ENCODE assay signal across 36 cellular contexts in the genomic region with DNA sequence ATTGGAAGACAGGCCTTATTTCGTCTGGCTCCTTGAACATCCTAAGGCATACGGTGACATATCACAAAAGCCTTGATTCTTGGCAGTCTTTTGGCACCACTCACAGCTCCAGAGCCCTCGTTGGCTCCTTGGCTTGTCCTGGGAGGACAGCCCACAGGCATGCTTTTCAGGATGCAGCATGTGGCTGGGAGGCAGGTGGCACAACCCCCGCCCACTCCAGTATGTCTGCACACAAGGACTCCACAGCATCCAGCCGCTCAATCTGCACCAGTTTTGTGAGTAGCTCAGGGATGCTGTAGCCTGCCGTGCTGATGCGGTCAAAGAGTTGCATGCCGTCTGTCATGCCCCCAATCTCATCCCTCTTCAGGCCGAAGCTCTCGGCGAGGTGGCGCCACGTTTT.
"Had no signal": no experiment of that assay in that cellular context is flagged by ENCODE, and none has a peak within 500 bp of the region (broad histone marks: within the 10 kb centered on the region; RNA-seq: fewer than 3 reads in every experiment).

No MANE protein-coding gene starts in this region.

- H3K27ac Mint-ChIP-seq: activated B cell treated with CpG ODN at 0.5 μM for 24 hours; activated CD4-positive, alpha-beta memory T cell treated with anti-CD3 and anti-CD28 coated beads for 36 hours; activated CD8-positive, alpha-beta T cell treated with anti-CD3 and anti-CD28 coated beads for 36 hours; activated naive CD4-positive, alpha-beta T cell treated with anti-CD3 and anti-CD28 coated beads for 36 hours; activated naive CD8-positive, alpha-beta T cell treated with anti-CD3 and anti-CD28 coated beads for 36 hours; activated T-cell treated with anti-CD3 and anti-CD28 coated beads, Interleukin-2, amount 50 U/mL, for 72 hours; activated T-helper 1 cell treated with anti-CD3 and anti-CD28 coated beads, Interleukin-12 subunit alpha, Interleukin-12 subunit beta, Interleukin-2, Interleukin-4 antibody, amounts not matched to agents 30 ng/mL and 10 ng/mL and 1 ng/mL, durations not matched to agents 14 hours and 24 hours and 36 hours; activated T-helper 17 cell treated with anti-CD3 and anti-CD28 coated beads, Interleukin-2, amount 50 U/mL, for 72 hours; T-helper 1 cell treated with Interleukin-12 subunit alpha and Interleukin-12 subunit beta and Interleukin-4 antibody, amounts not matched to agents 30 μg/mL and 1 μg/mL, for 36 hours; T-helper 2 cell treated with Interferon-gamma antibody and Interleukin-4, amounts not matched to agents 5 μg/mL and 100 μg/mL, for 36 hours had no signal

- DNase-seq: activated B cell treated with CpG ODN at 0.5 μM for 24 hours; activated CD4-positive, alpha-beta memory T cell treated with anti-CD3 and anti-CD28 coated beads for 36 hours; activated CD4-positive, alpha-beta T cell treated with anti-CD3 and anti-CD28 coated beads for 4 hours; activated CD4-positive, alpha-beta T cell treated with anti-CD3 and anti-CD28 coated beads, Interleukin-2, amount 50 U/mL, for 1 hour; activated CD4-positive, alpha-beta T cell treated with anti-CD3 and anti-CD28 coated beads, Interleukin-2, amount 50 U/mL, for 4 hours; activated CD4-positive, CD25-positive, alpha-beta regulatory T cell treated with anti-CD3 and anti-CD28 coated beads, Interleukin-2, amount 50 U/mL, for 72 hours; activated CD8-positive, alpha-beta memory T cell treated with anti-CD3 and anti-CD28 coated beads, Interleukin-2, amount 50 U/mL, for 4 hours; activated CD8-positive, alpha-beta T cell treated with anti-CD3 and anti-CD28 coated beads for 36 hours; activated effector memory CD4-positive, alpha-beta T cell treated with anti-CD3 and anti-CD28 coated beads, Interleukin-2, amount 50 U/mL, for 16 hours; activated gamma-delta T cell treated with Interleukin-2 at 50 U/mL for 16 hours; activated naive CD4-positive, alpha-beta T cell; activated naive CD4-positive, alpha-beta T cell treated with anti-CD3 and anti-CD28 coated beads for 36 hours; activated naive CD4-positive, alpha-beta T cell treated with anti-CD3 and anti-CD28 coated beads, Interleukin-2, amount 50 U/mL, for 16 hours; activated naive CD8-positive, alpha-beta T cell treated with anti-CD3 and anti-CD28 coated beads for 36 hours; activated T-cell treated with anti-CD3 and anti-CD28 coated beads for 4 hours; activated T-cell treated with anti-CD3 and anti-CD28 coated beads, Interleukin-2, amount 50 U/mL, for 1 hour; activated T-cell treated with anti-CD3 and anti-CD28 coated beads, Interleukin-2, amount 50 U/mL, for 4 hours; activated T-cell treated with anti-CD3 and anti-CD28 coated beads, Interleukin-2, amount 50 U/mL, for 72 hours; adrenal gland; amniotic stem cell; aorta; body of pancreas; brain microvascular endothelial cell; central memory CD4-positive, alpha-beta T cell; T-helper 1 cell; T-helper 2 cell; T-helper 9 cell had no signal

- H3K9me3 ChIP-seq: adrenal gland, body of pancreas, breast epithelium had no signal

- H3K4me3 ChIP-seq: adrenal gland, body of pancreas, breast epithelium had no signal

- FAIRE-seq: astrocyte, TTC549 had no signal

- ATAC-seq: activated CD8-positive, alpha-beta T cell treated with anti-CD3 and anti-CD28 coated beads for 36 hours; activated naive CD4-positive, alpha-beta T cell treated with anti-CD3 and anti-CD28 coated beads, Interleukin-2, amount 50 U/mL, for 72 hours; activated T-cell treated with anti-CD3 and anti-CD28 coated beads, Interleukin-2, amount 50 U/mL, for 4 hours; activated T-cell treated with anti-CD3 and anti-CD28 coated beads, Interleukin-2, amount 50 U/mL, for 72 hours; activated T-helper 17 cell treated with anti-CD3 and anti-CD28 coated beads, Interleukin-2, amount 50 U/mL, for 72 hours; body of pancreas had no signal

- H3K27ac ChIP-seq: adrenal gland, body of pancreas, brain microvascular endothelial cell, breast epithelium, VCaP had no signal

- H3K27me3 Mint-ChIP-seq: activated B cell treated with CpG ODN at 0.5 μM for 24 hours; activated CD4-positive, alpha-beta memory T cell treated with anti-CD3 and anti-CD28 coated beads for 36 hours; activated CD8-positive, alpha-beta T cell treated with anti-CD3 and anti-CD28 coated beads for 36 hours; activated naive CD8-positive, alpha-beta T cell treated with anti-CD3 and anti-CD28 coated beads for 36 hours had no signal

- H3K4me1 ChIP-seq: adrenal gland, body of pancreas, breast epithelium had no signal

- H3K36me3 ChIP-seq: adrenal gland, brain microvascular endothelial cell, breast epithelium had no signal

- H3K27me3 ChIP-seq: adrenal gland, body of pancreas, brain microvascular endothelial cell, breast epithelium had no signal

- H3K4me1 Mint-ChIP-seq: activated B cell treated with CpG ODN at 0.5 μM for 24 hours; activated T-helper 17 cell treated with anti-CD3 and anti-CD28 coated beads, Interleukin-2, amount 50 U/mL, for 72 hours had no signal

- H3K4me3 Mint-ChIP-seq: activated B cell treated with CpG ODN at 0.5 μM for 24 hours; activated CD4-positive, alpha-beta memory T cell treated with anti-CD3 and anti-CD28 coated beads for 36 hours; activated CD8-positive, alpha-beta T cell treated with anti-CD3 and anti-CD28 coated beads for 36 hours; activated naive CD4-positive, alpha-beta T cell treated with anti-CD3 and anti-CD28 coated beads for 36 hours; activated naive CD8-positive, alpha-beta T cell treated with anti-CD3 and anti-CD28 coated beads for 36 hours; activated T-cell treated with anti-CD3 and anti-CD28 coated beads, Interleukin-2, amount 50 U/mL, for 4 hours; activated T-cell treated with anti-CD3 and anti-CD28 coated beads, Interleukin-2, amount 50 U/mL, for 72 hours; activated T-helper 1 cell treated with anti-CD3 and anti-CD28 coated beads, Interleukin-12 subunit alpha, Interleukin-12 subunit beta, Interleukin-2, Interleukin-4 antibody, amounts not matched to agents 30 ng/mL and 10 ng/mL and 1 ng/mL, durations not matched to agents 14 hours and 24 hours and 36 hours; activated T-helper 17 cell treated with anti-CD3 and anti-CD28 coated beads, Interleukin-2, amount 50 U/mL, for 72 hours; T-helper 1 cell treated with Interleukin-12 subunit alpha and Interleukin-12 subunit beta and Interleukin-4 antibody, amounts not matched to agents 30 μg/mL and 1 μg/mL, for 36 hours; T-helper 2 cell treated with Interferon-gamma antibody and Interleukin-4, amounts not matched to agents 5 μg/mL and 100 μg/mL, for 36 hours had no signal
